ENCODE assay signal across 1 cellular context in the genomic region with DNA sequence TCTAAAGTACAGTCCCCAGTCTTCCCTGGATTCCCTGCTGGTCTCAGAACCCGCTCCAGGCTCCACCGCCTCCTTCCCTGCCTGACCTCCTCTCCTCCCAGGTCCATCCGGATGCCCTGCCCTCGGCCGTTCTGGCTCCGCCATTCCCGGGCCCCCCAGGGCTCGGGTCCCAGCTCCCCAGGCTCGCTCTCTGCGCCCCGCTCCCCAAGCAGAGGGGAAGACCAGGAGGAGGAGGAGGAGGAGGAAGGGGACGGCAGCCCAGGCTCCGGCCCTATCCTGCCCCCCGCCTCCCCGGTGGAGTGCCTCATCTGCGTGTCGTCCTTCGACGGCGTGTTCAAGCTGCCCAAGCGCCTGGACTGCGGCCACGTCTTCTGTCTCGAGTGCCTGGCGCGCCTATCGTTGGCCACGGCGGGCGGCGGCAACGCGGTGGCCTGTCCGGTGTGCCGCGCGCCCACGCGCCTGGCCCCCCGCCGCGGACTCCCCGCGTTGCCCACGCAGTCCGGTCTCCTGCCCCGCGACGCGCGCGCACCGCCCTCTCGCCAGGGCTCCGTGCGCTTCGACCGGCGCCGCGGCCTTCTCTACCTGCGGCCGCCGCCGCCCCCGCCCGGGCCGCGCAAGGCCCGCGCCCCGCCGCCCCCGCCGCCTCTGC.
TF ChIP-seq lines count a peak whose summit lies in the region.

No MANE protein-coding gene starts in this region.

TF ChIP-seq in H1, 55 proteins besides CTCF, POLR2A, EP300 and RAD21:
- peak in 1 of 2 experiments; percentile 51; a peak in 1 of 4 replicates for TF ChIP-seq SIN3A (conservative IDR thresholded peaks at IDR 0.05 in 1 of 2, IDR thresholded peaks at IDR 0.05 in 1 of 2; ENCODE audit: low read depth in 1 of 2, low read length in 2 of 2)
- peak; percentile 63 for TF ChIP-seq KDM4A (IDR thresholded peaks at IDR 0.05; ENCODE audit: low read depth, low read length, severe bottlenecking)
- TF ChIP-seq CTBP2 (IDR thresholded peaks at IDR 0.05; ENCODE audit: borderline replicate concordance, insufficient read depth, insufficient read length, low read length): no peak
- TF ChIP-seq, protein P1, sequence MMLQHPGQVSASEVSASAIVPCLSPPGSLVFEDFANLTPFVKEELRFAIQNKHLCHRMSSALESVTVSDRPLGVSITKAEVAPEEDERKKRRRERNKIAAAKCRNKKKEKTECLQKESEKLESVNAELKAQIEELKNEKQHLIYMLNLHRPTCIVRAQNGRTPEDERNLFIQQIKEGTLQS (IDR thresholded peaks at IDR 0.05; ENCODE audit: insufficient read depth, low read depth, low read length): no peak
- no peak for TF ChIP-seq EGR1 (IDR thresholded peaks at IDR 0.05; ENCODE audit: borderline replicate concordance, low read depth, low read length)
- TF ChIP-seq EZH2 (IDR thresholded peaks at IDR 0.05; ENCODE audit: low read depth, low read length, severe bottlenecking): no peak
- TF ChIP-seq, protein P2, sequence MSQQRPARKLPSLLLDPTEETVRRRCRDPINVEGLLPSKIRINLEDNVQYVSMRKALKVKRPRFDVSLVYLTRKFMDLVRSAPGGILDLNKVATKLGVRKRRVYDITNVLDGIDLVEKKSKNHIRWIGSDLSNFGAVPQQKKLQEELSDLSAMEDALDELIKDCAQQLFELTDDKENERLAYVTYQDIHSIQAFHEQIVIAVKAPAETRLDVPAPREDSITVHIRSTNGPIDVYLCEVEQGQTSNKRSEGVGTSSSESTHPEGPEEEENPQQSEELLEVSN (IDR thresholded peaks at IDR 0.05): 0 out of 2 replicates have a peak, but pooled peaks have one; percentile 9
- TF ChIP-seq, protein P3, sequence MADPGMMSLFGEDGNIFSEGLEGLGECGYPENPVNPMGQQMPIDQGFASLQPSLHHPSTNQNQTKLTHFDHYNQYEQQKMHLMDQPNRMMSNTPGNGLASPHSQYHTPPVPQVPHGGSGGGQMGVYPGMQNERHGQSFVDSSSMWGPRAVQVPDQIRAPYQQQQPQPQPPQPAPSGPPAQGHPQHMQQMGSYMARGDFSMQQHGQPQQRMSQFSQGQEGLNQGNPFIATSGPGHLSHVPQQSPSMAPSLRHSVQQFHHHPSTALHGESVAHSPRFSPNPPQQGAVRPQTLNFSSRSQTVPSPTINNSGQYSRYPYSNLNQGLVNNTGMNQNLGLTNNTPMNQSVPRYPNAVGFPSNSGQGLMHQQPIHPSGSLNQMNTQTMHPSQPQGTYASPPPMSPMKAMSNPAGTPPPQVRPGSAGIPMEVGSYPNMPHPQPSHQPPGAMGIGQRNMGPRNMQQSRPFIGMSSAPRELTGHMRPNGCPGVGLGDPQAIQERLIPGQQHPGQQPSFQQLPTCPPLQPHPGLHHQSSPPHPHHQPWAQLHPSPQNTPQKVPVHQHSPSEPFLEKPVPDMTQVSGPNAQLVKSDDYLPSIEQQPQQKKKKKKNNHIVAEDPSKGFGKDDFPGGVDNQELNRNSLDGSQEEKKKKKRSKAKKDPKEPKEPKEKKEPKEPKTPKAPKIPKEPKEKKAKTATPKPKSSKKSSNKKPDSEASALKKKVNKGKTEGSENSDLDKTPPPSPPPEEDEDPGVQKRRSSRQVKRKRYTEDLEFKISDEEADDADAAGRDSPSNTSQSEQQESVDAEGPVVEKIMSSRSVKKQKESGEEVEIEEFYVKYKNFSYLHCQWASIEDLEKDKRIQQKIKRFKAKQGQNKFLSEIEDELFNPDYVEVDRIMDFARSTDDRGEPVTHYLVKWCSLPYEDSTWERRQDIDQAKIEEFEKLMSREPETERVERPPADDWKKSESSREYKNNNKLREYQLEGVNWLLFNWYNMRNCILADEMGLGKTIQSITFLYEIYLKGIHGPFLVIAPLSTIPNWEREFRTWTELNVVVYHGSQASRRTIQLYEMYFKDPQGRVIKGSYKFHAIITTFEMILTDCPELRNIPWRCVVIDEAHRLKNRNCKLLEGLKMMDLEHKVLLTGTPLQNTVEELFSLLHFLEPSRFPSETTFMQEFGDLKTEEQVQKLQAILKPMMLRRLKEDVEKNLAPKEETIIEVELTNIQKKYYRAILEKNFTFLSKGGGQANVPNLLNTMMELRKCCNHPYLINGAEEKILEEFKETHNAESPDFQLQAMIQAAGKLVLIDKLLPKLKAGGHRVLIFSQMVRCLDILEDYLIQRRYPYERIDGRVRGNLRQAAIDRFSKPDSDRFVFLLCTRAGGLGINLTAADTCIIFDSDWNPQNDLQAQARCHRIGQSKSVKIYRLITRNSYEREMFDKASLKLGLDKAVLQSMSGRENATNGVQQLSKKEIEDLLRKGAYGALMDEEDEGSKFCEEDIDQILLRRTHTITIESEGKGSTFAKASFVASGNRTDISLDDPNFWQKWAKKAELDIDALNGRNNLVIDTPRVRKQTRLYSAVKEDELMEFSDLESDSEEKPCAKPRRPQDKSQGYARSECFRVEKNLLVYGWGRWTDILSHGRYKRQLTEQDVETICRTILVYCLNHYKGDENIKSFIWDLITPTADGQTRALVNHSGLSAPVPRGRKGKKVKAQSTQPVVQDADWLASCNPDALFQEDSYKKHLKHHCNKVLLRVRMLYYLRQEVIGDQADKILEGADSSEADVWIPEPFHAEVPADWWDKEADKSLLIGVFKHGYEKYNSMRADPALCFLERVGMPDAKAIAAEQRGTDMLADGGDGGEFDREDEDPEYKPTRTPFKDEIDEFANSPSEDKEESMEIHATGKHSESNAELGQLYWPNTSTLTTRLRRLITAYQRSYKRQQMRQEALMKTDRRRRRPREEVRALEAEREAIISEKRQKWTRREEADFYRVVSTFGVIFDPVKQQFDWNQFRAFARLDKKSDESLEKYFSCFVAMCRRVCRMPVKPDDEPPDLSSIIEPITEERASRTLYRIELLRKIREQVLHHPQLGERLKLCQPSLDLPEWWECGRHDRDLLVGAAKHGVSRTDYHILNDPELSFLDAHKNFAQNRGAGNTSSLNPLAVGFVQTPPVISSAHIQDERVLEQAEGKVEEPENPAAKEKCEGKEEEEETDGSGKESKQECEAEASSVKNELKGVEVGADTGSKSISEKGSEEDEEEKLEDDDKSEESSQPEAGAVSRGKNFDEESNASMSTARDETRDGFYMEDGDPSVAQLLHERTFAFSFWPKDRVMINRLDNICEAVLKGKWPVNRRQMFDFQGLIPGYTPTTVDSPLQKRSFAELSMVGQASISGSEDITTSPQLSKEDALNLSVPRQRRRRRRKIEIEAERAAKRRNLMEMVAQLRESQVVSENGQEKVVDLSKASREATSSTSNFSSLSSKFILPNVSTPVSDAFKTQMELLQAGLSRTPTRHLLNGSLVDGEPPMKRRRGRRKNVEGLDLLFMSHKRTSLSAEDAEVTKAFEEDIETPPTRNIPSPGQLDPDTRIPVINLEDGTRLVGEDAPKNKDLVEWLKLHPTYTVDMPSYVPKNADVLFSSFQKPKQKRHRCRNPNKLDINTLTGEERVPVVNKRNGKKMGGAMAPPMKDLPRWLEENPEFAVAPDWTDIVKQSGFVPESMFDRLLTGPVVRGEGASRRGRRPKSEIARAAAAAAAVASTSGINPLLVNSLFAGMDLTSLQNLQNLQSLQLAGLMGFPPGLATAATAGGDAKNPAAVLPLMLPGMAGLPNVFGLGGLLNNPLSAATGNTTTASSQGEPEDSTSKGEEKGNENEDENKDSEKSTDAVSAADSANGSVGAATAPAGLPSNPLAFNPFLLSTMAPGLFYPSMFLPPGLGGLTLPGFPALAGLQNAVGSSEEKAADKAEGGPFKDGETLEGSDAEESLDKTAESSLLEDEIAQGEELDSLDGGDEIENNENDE (IDR thresholded peaks at IDR 0.05; ENCODE audit: insufficient replicate concordance, low read length): no peak
- TF ChIP-seq CBX8 (IDR thresholded peaks at IDR 0.05; ENCODE audit: borderline replicate concordance, low read depth, low read length): no peak
- TF ChIP-seq ZNF274 (IDR thresholded peaks at IDR 0.05; ENCODE audit: borderline replicate concordance, extremely low read depth, low read length): no peak
- TF ChIP-seq JUND (IDR thresholded peaks at IDR 0.05; ENCODE audit: low read length): no peak
- no peak for TF ChIP-seq BCL11A (IDR thresholded peaks at IDR 0.05; ENCODE audit: low read depth in 2 of 2, low read length in 2 of 2)
- no peak for TF ChIP-seq POU5F1 (IDR thresholded peaks at IDR 0.05; ENCODE audit: low read depth, low read length)
- TF ChIP-seq RXRA (IDR thresholded peaks at IDR 0.05; ENCODE audit: insufficient read depth, low read depth, low read length): no peak
- no peak for TF ChIP-seq CHD2 (IDR thresholded peaks at IDR 0.05; ENCODE audit: low read length)
- TF ChIP-seq BACH1 (IDR thresholded peaks at IDR 0.05; ENCODE audit: low read length): no peak
- 0 out of 2 replicates have a peak, but pooled peaks have one; percentile 59 for TF ChIP-seq YY1 (IDR thresholded peaks at IDR 0.05; ENCODE audit: low read depth, low read length)
- TF ChIP-seq SP4 (IDR thresholded peaks at IDR 0.05; ENCODE audit: low read length): no peak
- TF ChIP-seq KDM1A (IDR thresholded peaks at IDR 0.05; ENCODE audit: borderline replicate concordance, low read length): no peak
- TF ChIP-seq ASH2L (IDR thresholded peaks at IDR 0.05; ENCODE audit: low read length): peak; percentile 24
- 0 out of 2 replicates have a peak, but pooled peaks have one; percentile 28 for TF ChIP-seq SUZ12 (IDR thresholded peaks at IDR 0.05; ENCODE audit: low read length)
- TF ChIP-seq, protein P4, sequence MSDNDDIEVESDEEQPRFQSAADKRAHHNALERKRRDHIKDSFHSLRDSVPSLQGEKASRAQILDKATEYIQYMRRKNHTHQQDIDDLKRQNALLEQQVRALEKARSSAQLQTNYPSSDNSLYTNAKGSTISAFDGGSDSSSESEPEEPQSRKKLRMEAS (IDR thresholded peaks at IDR 0.05): peak; percentile 16; the same call in 1 of the 2 replicates
- TF ChIP-seq HDAC2 (IDR thresholded peaks at IDR 0.05; ENCODE audit: borderline replicate concordance in 1 of 2, low read depth in 2 of 2, low read length in 2 of 2): no peak
- TF ChIP-seq, protein P5, sequence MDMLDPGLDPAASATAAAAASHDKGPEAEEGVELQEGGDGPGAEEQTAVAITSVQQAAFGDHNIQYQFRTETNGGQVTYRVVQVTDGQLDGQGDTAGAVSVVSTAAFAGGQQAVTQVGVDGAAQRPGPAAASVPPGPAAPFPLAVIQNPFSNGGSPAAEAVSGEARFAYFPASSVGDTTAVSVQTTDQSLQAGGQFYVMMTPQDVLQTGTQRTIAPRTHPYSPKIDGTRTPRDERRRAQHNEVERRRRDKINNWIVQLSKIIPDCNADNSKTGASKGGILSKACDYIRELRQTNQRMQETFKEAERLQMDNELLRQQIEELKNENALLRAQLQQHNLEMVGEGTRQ (IDR thresholded peaks at IDR 0.05; ENCODE audit: low read length): no peak
- TF ChIP-seq TBP (IDR thresholded peaks at IDR 0.05; ENCODE audit: low read depth, low read length): no peak
- no peak for TF ChIP-seq SAP30 (IDR thresholded peaks at IDR 0.05; ENCODE audit: insufficient read depth, insufficient replicate concordance, low read length)
- peak; percentile 20; the same call in 1 of the 2 replicates for TF ChIP-seq POLR2AphosphoS5 (IDR thresholded peaks at IDR 0.05; ENCODE audit: low read depth, low read length)
- no peak for TF ChIP-seq MAFK (IDR thresholded peaks at IDR 0.05; ENCODE audit: low read depth, low read length)
